Comparison of ENCODE assay signal across 13 cellular contexts in the genomic region with DNA sequence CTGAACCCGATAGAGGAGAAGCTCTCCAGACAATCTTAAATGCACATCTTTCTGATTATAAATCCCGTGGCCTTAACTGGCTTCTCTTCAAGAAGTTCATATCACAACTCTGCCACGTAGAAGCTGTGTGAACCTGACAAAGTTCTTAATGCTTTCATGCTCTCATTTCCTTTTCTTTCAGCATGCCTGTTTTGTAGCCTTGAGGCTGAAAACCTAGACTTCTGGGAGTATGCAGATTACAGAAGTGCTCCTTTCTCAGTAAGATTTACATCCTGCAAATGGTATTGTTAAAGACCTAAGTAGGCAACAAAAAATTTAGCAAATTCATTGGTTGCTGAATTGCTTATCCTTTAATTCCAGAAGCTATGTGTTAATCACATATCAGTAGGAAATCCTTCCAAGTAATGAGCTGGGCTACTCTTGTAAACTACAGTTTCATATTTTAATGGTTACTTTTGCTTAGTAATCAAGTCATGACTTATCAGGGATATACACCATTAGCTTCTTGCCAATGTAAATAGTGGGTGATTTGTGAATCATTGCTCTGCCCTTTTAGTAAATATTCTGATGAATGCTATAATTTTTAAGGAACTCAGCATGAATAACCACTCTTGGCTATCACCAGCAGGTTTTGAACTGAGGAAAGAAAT.
DNase-seq lines count a peak whose midpoint lies in the region; ATAC-seq and TF ChIP-seq lines count a peak whose summit lies in the region.
"Had no signal": no experiment of that assay in that cellular context is flagged by ENCODE, and none has a peak within 500 bp of the region (broad histone marks: within the 10 kb centered on the region; RNA-seq: fewer than 3 reads in every experiment).

No MANE protein-coding gene starts in this region.

- no peaks in the 10 kb centered on the region for H3K4me1 Mint-ChIP-seq in T-helper 17 cell
- H3K4me1 Mint-ChIP-seq: B cell had no signal

- H3K27me3 ChIP-seq in right cardiac atrium (ENCODE audit: control insufficient read depth, insufficient read depth), result no peaks in the 10 kb centered on the region
- H3K27me3 ChIP-seq in RWPE2 (ENCODE audit: insufficient read depth, poor library complexity, severe bottlenecking), result no peaks in the 10 kb centered on the region
- H3K27me3 ChIP-seq: body of pancreas had no signal

- no peaks in the 10 kb centered on the region for H3K36me3 Mint-ChIP-seq in T-helper 17 cell (ENCODE audit: low read depth)

- peaks cover 2% of the 10 kb centered on the region for H3K9me3 ChIP-seq in right cardiac atrium (ENCODE audit: control insufficient read depth, low read length)
- H3K9me3 ChIP-seq in RWPE2 (ENCODE audit: severe bottlenecking), result peaks cover 2% of the 10 kb centered on the region
- H3K9me3 ChIP-seq in T-helper 17 cell (ENCODE audit: control insufficient read depth, low read length, poor library complexity, severe bottlenecking), result no peaks in the 10 kb centered on the region
- H3K9me3 ChIP-seq: body of pancreas had no signal

- no peak overlapping the region for H3K4me3 Mint-ChIP-seq in T-helper 17 cell
- H3K4me3 Mint-ChIP-seq: B cell had no signal

- no peaks in the 10 kb centered on the region for H3K27me3 Mint-ChIP-seq in T-helper 17 cell
- H3K27me3 Mint-ChIP-seq: B cell had no signal

- no peak for TF ChIP-seq CTCF in RWPE2 (IDR thresholded peaks at IDR 0.05; ENCODE audit: poor library complexity, severe bottlenecking)

- DNase-seq in right cardiac atrium (no peak), Right ventricle myocardium inferior (ENCODE audit: missing footprints) (no peak), RWPE2 (ENCODE audit: low spot score) (no peak), fibroblast of the conjunctiva (ENCODE audit: low read depth) (peak; percentile 41), stromal cell of bone marrow (ENCODE audit: low read depth) (peak; percentile 77), T-helper 17 cell (no peak), left ventricle myocardium superior (no peak)
- DNase-seq: body of pancreas; NCI-H2227 treated with DMSO at 0.1 percent for 48 hours; stimulated activated naive CD4-positive, alpha-beta T cell treated with Interleukin-2 at 50 U/mL for 16 hours; T-helper 1 cell had no signal

- ATAC-seq in right cardiac atrium (peak; percentile 24 to 70), Right ventricle myocardium inferior (no peak), RWPE2 (ENCODE audit: low read depth) (peak; percentile 97), HG03342 (IDR thresholded peaks at IDR 0.05; ENCODE audit: unreplicated experiment) (no peak), T-helper 17 cell (no peak), left ventricle myocardium superior (no peak)
- ATAC-seq: body of pancreas had no signal

- no peak overlapping the region for H3K27ac Mint-ChIP-seq in T-helper 17 cell
- H3K27ac Mint-ChIP-seq: B cell had no signal

- H3K4me1 ChIP-seq in right cardiac atrium (ENCODE audit: control insufficient read depth, insufficient read depth, low read length) (peaks cover 13% of the 10 kb centered on the region), RWPE2 (ENCODE audit: insufficient read depth, poor library complexity, severe bottlenecking) (peaks cover 22% of the 10 kb centered on the region)
- H3K4me1 ChIP-seq: body of pancreas had no signal

- no peak overlapping the region for H3K4me3 ChIP-seq in right cardiac atrium (ENCODE audit: low read length)
- H3K4me3 ChIP-seq in RWPE2 (ENCODE audit: severe bottlenecking), result no peak overlapping the region
- H3K4me3 ChIP-seq: body of pancreas had no signal

- 20% methylated on average over 3 of the region's 3 CpGs for WGBS in right cardiac atrium

- intact Hi-C loops in right cardiac atrium (cut with DNase I) (no loop called here), Right ventricle myocardium inferior (cut with DNase I) (loop anchor here (10.0 kb wide), 2 partner anchors 160 to 310 kb away; no protein-coding TSS in a partner anchor), left ventricle myocardium superior (cut with micrococcal nuclease) (no loop called here)

- no peak overlapping the region for H3K27ac ChIP-seq in right cardiac atrium (ENCODE audit: low read length)
- peak overlapping the region; percentile 77 for H3K27ac ChIP-seq in RWPE2 (ENCODE audit: poor library complexity, severe bottlenecking)
- H3K27ac ChIP-seq: body of pancreas had no signal

- no peaks in the 10 kb centered on the region for H3K36me3 ChIP-seq in RWPE2 (ENCODE audit: low read depth)

Comparison
In these comparisons a context has a peak if more than half of its experiments do, and no peak if none do; other contexts are left out.
1. ATAC-seq: peak in right cardiac atrium (2 of 2) and RWPE2 (single experiment); none in Right ventricle myocardium inferior (single experiment), HG03342 (single experiment), T-helper 17 cell (single experiment) and left ventricle myocardium superior (single experiment).
2. DNase-seq: peak in fibroblast of the conjunctiva (single experiment) and stromal cell of bone marrow (single experiment); none in right cardiac atrium (0 of 3), Right ventricle myocardium inferior (single experiment), RWPE2 (single experiment), T-helper 17 cell (0 of 3) and left ventricle myocardium superior (single experiment).